ENCODE assay signal across 1 cellular context in genomic region chr3:127113571-127113891, GRCh38.
TF ChIP-seq lines count a peak whose summit lies in the region.

No MANE protein-coding gene starts in this region.

TF ChIP-seq in HepG2, 621 proteins besides CTCF, POLR2A, EP300 and RAD21 (continued from another document and continues in another):
- TF ChIP-seq, protein P1, sequence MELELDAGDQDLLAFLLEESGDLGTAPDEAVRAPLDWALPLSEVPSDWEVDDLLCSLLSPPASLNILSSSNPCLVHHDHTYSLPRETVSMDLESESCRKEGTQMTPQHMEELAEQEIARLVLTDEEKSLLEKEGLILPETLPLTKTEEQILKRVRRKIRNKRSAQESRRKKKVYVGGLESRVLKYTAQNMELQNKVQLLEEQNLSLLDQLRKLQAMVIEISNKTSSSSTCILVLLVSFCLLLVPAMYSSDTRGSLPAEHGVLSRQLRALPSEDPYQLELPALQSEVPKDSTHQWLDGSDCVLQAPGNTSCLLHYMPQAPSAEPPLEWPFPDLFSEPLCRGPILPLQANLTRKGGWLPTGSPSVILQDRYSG (CRISPR knock-in tag; IDR thresholded peaks at IDR 0.05), result no peak
- peak; percentile 59 for TF ChIP-seq CREM (IDR thresholded peaks at IDR 0.05)
- no peak for TF ChIP-seq CREM (CRISPR knock-in tag; IDR thresholded peaks at IDR 0.05)
- no peak for TF ChIP-seq ZNF260 (CRISPR knock-in tag; IDR thresholded peaks at IDR 0.05; ENCODE audit: borderline replicate concordance, low read depth)
- TF ChIP-seq FUBP1 (CRISPR knock-in tag; IDR thresholded peaks at IDR 0.05; ENCODE audit: borderline replicate concordance), result no peak
- TF ChIP-seq KDM1A (CRISPR knock-in tag; IDR thresholded peaks at IDR 0.05), result no peak
- TF ChIP-seq MEF2D (CRISPR knock-in tag; IDR thresholded peaks at IDR 0.05), result no peak
- peak; percentile 75 for TF ChIP-seq TBX2 (CRISPR knock-in tag; IDR thresholded peaks at IDR 0.05; ENCODE audit: borderline replicate concordance)
- TF ChIP-seq SIX1 (CRISPR knock-in tag; IDR thresholded peaks at IDR 0.05; ENCODE audit: borderline replicate concordance), result no peak
- no peak for TF ChIP-seq ZNF792 (CRISPR knock-in tag; IDR thresholded peaks at IDR 0.05)
- no peak for TF ChIP-seq FOXP4 (CRISPR knock-in tag; IDR thresholded peaks at IDR 0.05)
- no peak for TF ChIP-seq ZNF691 (CRISPR knock-in tag; IDR thresholded peaks at IDR 0.05; ENCODE audit: borderline replicate concordance, low read depth)
- TF ChIP-seq ZNF878 (CRISPR knock-in tag; IDR thresholded peaks at IDR 0.05), result 0 out of 2 replicates have a peak, but pooled peaks have one; percentile 41
- TF ChIP-seq ZFP41 (CRISPR knock-in tag; IDR thresholded peaks at IDR 0.05; ENCODE audit: borderline replicate concordance), result no peak
- peak; percentile 77 for TF ChIP-seq RXRB (CRISPR knock-in tag; IDR thresholded peaks at IDR 0.05; ENCODE audit: borderline replicate concordance)
- TF ChIP-seq, protein P2, sequence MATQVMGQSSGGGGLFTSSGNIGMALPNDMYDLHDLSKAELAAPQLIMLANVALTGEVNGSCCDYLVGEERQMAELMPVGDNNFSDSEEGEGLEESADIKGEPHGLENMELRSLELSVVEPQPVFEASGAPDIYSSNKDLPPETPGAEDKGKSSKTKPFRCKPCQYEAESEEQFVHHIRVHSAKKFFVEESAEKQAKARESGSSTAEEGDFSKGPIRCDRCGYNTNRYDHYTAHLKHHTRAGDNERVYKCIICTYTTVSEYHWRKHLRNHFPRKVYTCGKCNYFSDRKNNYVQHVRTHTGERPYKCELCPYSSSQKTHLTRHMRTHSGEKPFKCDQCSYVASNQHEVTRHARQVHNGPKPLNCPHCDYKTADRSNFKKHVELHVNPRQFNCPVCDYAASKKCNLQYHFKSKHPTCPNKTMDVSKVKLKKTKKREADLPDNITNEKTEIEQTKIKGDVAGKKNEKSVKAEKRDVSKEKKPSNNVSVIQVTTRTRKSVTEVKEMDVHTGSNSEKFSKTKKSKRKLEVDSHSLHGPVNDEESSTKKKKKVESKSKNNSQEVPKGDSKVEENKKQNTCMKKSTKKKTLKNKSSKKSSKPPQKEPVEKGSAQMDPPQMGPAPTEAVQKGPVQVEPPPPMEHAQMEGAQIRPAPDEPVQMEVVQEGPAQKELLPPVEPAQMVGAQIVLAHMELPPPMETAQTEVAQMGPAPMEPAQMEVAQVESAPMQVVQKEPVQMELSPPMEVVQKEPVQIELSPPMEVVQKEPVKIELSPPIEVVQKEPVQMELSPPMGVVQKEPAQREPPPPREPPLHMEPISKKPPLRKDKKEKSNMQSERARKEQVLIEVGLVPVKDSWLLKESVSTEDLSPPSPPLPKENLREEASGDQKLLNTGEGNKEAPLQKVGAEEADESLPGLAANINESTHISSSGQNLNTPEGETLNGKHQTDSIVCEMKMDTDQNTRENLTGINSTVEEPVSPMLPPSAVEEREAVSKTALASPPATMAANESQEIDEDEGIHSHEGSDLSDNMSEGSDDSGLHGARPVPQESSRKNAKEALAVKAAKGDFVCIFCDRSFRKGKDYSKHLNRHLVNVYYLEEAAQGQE (IDR thresholded peaks at IDR 0.05; ENCODE audit: borderline replicate concordance in 1 of 2, low read depth in 1 of 2, low read length in 2 of 2), result no peak
- TF ChIP-seq ZNF317 (CRISPR knock-in tag; IDR thresholded peaks at IDR 0.05), result 0 out of 2 replicates have a peak, but pooled peaks have one; percentile 26
- TF ChIP-seq, protein P3, sequence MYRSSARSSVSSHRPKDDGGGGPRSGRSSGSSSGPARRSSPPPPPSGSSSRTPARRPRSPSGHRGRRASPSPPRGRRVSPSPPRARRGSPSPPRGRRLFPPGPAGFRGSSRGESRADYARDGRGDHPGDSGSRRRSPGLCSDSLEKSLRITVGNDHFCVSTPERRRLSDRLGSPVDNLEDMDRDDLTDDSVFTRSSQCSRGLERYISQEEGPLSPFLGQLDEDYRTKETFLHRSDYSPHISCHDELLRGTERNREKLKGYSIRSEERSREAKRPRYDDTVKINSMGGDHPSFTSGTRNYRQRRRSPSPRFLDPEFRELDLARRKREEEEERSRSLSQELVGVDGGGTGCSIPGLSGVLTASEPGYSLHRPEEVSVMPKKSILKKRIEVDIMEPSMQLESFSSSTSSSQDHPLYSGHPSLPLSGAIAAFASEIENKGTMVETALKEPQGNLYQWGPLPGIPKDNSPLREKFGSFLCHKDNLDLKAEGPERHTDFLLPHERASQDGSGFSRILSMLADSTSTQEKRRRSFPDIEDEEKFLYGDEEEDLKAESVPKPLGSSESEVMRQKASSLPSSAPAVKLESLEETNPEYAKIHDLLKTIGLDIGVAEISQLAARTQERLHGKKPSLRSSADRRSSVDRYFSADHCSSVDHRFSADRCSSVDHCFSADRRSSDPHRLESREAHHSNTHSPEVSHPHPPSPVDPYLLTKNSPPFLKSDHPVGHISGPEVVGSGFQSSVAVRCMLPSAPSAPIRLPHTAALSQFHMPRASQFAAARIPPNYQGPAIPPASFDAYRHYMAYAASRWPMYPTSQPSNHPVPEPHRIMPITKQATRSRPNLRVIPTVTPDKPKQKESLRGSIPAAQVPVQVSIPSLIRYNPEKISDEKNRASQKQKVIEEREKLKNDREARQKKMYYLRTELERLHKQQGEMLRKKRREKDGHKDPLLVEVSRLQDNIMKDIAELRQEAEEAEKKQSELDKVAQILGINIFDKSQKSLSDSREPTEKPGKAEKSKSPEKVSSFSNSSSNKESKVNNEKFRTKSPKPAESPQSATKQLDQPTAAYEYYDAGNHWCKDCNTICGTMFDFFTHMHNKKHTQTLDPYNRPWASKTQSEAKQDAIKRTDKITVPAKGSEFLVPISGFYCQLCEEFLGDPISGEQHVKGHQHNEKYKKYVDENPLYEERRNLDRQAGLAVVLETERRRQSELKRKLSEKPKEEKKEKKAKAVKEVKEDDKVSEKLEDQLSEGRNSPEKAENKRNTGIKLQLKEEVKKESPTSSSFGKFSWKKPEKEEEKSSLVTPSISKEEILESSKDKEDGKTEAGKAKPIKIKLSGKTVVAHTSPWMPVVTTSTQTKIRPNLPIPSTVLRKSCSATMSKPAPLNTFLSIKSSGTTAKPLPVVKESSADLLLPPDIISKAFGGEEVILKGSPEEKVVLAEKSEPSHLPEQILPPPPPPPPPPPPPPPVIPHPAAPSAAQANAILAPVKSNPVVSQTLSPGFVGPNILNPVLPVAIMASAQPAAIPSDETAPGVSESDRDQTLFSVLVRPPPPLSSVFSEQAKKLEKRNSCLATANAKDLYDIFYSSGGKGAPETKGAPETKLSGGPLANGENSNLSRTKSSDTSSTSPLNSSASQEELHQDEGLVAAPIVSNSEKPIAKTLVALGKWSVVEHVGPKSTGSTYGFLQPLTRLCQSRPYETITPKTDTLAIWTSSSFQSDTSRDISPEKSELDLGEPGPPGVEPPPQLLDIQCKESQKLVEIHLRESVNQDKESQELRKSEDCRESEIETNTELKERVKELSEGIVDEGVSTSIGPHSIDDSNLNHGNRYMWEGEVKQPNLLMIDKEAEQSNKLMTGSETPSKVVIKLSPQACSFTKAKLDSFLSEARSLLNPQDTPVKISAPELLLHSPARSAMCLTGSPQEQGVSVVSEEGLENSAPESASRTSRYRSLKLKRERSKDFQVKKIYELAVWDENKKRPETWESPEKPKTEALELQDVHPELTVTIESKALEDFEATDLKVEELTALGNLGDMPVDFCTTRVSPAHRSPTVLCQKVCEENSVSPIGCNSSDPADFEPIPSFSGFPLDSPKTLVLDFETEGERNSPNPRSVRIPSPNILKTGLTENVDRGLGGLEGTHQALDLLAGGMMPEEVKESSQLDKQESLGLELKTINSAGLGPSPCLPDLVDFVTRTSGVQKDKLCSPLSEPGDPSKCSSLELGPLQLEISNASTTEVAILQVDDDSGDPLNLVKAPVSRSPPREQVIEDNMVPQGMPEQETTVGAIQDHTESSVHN (CRISPR knock-in tag; IDR thresholded peaks at IDR 0.05), result no peak
- peak; percentile 86; the same call in 1 of the 2 replicates for TF ChIP-seq SOX5 (CRISPR knock-in tag; IDR thresholded peaks at IDR 0.05; ENCODE audit: borderline replicate concordance)
- TF ChIP-seq RFXAP (CRISPR knock-in tag; IDR thresholded peaks at IDR 0.05; ENCODE audit: borderline replicate concordance), result no peak
- TF ChIP-seq ZMYM4 (CRISPR knock-in tag; IDR thresholded peaks at IDR 0.05), result peak; percentile 12; the same call in 1 of the 2 replicates
- TF ChIP-seq TEAD3 (CRISPR knock-in tag; optimal IDR thresholded peaks at IDR 0.05; ENCODE audit: borderline replicate concordance), result peak; percentile 61
- no peak for TF ChIP-seq ZNF607 (CRISPR knock-in tag; IDR thresholded peaks at IDR 0.05; ENCODE audit: borderline replicate concordance)
- peak; percentile 52 for TF ChIP-seq ZNF574 (CRISPR knock-in tag; IDR thresholded peaks at IDR 0.05)
- no peak for TF ChIP-seq TAF15 (IDR thresholded peaks at IDR 0.05; ENCODE audit: low read depth, low read length, poor library complexity, severe bottlenecking)
- TF ChIP-seq FOXJ3 (CRISPR knock-in tag; IDR thresholded peaks at IDR 0.05; ENCODE audit: borderline replicate concordance), result 0 out of 2 replicates have a peak, but pooled peaks have one; percentile 44
- TF ChIP-seq, protein P4, sequence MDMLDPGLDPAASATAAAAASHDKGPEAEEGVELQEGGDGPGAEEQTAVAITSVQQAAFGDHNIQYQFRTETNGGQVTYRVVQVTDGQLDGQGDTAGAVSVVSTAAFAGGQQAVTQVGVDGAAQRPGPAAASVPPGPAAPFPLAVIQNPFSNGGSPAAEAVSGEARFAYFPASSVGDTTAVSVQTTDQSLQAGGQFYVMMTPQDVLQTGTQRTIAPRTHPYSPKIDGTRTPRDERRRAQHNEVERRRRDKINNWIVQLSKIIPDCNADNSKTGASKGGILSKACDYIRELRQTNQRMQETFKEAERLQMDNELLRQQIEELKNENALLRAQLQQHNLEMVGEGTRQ (IDR thresholded peaks at IDR 0.05; ENCODE audit: low read depth, low read length), result no peak
- TF ChIP-seq, protein P4 (CRISPR knock-in tag; IDR thresholded peaks at IDR 0.05; ENCODE audit: borderline replicate concordance), result no peak
- TF ChIP-seq RXRA (CRISPR knock-in tag; IDR thresholded peaks at IDR 0.05), result peak; percentile 82; the same call in 1 of the 2 replicates
- 0 out of 2 replicates have a peak, but pooled peaks have one; percentile 10 for TF ChIP-seq ELF3 (CRISPR knock-in tag; IDR thresholded peaks at IDR 0.05)
- TF ChIP-seq ZNF589 (CRISPR knock-in tag; conservative IDR thresholded peaks at IDR 0.05), result 0 out of 2 replicates have a peak, but pooled peaks have one; percentile 13
- TF ChIP-seq NR3C1 (CRISPR knock-in tag; IDR thresholded peaks at IDR 0.05), result no peak
- no peak for TF ChIP-seq HNRNPL (IDR thresholded peaks at IDR 0.05; ENCODE audit: low read depth, low read length)
- TF ChIP-seq KAT7 (CRISPR knock-in tag; IDR thresholded peaks at IDR 0.05; ENCODE audit: borderline replicate concordance), result no peak
- TF ChIP-seq PHB2 (IDR thresholded peaks at IDR 0.05; ENCODE audit: partially characterized antibody), result no peak
- no peak for TF ChIP-seq LCORL (IDR thresholded peaks at IDR 0.05)
- TF ChIP-seq LCORL (CRISPR knock-in tag; IDR thresholded peaks at IDR 0.05), result peak; percentile 45; the same call in 1 of the 2 replicates
